1 cellular context compared by ENCODE assay signal in the genomic region with DNA sequence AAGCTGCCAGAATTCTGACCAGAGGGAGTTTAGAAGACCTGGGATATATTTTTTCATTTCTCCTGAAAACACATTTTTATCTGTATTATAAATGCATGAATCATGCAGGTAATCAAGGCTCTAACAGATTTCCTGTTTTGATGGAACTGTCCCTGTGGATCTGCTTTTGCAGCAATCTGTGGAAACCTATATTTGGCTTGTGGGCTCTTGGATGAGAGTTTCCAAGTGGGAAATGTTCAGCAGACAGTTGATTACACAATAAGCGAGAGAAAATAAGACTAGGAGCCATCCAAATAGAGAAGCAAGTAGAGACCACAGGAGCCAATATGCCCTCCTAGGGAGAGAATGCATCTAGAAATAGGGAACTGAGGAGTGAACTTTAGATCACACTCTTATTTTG.
A peak's percentile ranks its signal among the peaks of the same experiment; 100 is the strongest.
TF ChIP-seq lines count a peak whose summit lies in the region.

No MANE protein-coding gene starts in this region.

TF ChIP-seq in HepG2, 621 proteins besides CTCF, POLR2A, EP300 and RAD21:
- TF ChIP-seq, protein P1, sequence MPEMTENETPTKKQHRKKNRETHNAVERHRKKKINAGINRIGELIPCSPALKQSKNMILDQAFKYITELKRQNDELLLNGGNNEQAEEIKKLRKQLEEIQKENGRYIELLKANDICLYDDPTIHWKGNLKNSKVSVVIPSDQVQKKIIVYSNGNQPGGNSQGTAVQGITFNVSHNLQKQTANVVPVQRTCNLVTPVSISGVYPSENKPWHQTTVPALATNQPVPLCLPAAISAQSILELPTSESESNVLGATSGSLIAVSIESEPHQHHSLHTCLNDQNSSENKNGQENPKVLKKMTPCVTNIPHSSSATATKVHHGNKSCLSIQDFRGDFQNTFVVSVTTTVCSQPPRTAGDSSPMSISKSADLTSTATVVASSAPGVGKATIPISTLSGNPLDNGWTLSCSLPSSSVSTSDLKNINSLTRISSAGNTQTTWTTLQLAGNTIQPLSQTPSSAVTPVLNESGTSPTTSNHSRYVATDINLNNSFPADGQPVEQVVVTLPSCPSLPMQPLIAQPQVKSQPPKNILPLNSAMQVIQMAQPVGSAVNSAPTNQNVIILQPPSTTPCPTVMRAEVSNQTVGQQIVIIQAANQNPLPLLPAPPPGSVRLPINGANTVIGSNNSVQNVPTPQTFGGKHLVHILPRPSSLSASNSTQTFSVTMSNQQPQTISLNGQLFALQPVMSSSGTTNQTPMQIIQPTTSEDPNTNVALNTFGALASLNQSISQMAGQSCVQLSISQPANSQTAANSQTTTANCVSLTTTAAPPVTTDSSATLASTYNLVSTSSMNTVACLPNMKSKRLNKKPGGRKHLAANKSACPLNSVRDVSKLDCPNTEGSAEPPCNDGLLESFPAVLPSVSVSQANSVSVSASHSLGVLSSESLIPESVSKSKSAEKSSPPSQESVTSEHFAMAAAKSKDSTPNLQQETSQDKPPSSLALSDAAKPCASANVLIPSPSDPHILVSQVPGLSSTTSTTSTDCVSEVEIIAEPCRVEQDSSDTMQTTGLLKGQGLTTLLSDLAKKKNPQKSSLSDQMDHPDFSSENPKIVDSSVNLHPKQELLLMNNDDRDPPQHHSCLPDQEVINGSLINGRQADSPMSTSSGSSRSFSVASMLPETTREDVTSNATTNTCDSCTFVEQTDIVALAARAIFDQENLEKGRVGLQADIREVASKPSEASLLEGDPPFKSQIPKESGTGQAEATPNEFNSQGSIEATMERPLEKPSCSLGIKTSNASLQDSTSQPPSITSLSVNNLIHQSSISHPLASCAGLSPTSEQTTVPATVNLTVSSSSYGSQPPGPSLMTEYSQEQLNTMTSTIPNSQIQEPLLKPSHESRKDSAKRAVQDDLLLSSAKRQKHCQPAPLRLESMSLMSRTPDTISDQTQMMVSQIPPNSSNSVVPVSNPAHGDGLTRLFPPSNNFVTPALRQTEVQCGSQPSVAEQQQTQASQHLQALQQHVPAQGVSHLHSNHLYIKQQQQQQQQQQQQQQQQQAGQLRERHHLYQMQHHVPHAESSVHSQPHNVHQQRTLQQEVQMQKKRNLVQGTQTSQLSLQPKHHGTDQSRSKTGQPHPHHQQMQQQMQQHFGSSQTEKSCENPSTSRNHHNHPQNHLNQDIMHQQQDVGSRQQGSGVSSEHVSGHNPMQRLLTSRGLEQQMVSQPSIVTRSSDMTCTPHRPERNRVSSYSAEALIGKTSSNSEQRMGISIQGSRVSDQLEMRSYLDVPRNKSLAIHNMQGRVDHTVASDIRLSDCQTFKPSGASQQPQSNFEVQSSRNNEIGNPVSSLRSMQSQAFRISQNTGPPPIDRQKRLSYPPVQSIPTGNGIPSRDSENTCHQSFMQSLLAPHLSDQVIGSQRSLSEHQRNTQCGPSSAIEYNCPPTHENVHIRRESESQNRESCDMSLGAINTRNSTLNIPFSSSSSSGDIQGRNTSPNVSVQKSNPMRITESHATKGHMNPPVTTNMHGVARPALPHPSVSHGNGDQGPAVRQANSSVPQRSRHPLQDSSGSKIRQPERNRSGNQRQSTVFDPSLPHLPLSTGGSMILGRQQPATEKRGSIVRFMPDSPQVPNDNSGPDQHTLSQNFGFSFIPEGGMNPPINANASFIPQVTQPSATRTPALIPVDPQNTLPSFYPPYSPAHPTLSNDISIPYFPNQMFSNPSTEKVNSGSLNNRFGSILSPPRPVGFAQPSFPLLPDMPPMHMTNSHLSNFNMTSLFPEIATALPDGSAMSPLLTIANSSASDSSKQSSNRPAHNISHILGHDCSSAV (CRISPR knock-in tag; IDR thresholded peaks at IDR 0.05; ENCODE audit: borderline replicate concordance) = no peak
- TF ChIP-seq CEBPB (IDR thresholded peaks at IDR 0.05; ENCODE audit: borderline replicate concordance, low read depth, low read length) = 0 out of 2 replicates have a peak, but pooled peaks have one; percentile 9
